ENCODE assay signal across 11 cellular contexts in the genomic region with DNA sequence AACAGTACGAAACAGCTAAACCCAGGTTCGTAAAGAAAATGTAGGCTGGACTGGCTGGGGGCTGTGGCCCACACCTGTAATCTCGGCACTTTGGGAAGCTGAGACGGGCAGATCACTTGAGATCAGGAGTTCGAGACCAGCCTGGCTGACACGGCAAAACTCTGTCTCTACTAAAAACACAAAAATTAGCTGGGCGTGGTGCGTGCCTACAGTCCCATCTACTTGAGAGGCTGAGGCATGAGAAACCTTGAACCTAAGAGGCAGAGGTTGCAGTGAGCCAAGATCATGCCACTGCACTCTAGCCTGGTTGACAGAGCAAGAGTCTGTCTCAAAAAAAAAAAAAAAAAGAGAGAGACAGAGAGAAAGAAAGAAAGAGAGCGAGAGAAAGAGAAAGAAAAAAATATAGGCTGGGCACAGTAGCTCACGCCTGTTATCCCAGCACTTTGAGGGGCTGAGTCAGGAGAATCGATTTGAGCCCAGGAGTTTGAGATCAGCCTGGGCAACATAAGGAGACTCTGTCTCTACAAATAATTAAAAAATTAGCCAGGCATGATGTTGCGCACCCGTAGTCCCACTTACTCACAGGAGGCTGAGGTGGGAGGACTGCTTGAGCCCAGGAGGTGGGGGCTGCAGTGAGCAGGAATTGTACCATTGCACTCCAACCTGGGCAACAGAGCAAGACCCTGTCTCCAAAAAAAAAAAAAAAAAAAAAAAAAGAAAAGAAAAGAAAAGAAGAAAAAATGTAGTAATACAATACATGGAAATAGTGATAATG. TPM values are rescaled to one million over a fixed set of nuclear protein-coding genes. Genes with fewer than 3 reads are reported as not detected.
DNase-seq lines count a peak whose midpoint lies in the region; ATAC-seq, FAIRE-seq and TF ChIP-seq lines count a peak whose summit lies in the region.
"Had no signal": no experiment of that assay in that cellular context is flagged by ENCODE, and none has a peak within 500 bp of the region (broad histone marks: within the 10 kb centered on the region; RNA-seq: fewer than 3 reads in every experiment).

No MANE protein-coding gene starts in this region.

- intact Hi-C loops in GM12878 (cut with micrococcal nuclease; ENCODE audit: unreplicated experiment): no loop called here

- DNase-seq in activated CD4-positive, alpha-beta T cell treated with anti-CD3 and anti-CD28 coated beads, Interleukin-2, amount 10 ng/mL, durations not matched to agents 7 days and 5 days: no peak
- DNase-seq in activated CD4-positive, alpha-beta T cell treated with anti-CD3 and anti-CD28 coated beads for 1 hour: no peak
- DNase-seq in GM12878 (ENCODE audit: low read depth, low spot score): no peak
- no peak for DNase-seq in OCI-M2 (lab: John Stamatoyannopoulos, UW; ENCODE audit: unreplicated experiment)
- DNase-seq in NCI-H1105 (lab: John Stamatoyannopoulos, UW): no peak
- no peak for DNase-seq in COLO668 (lab: John Stamatoyannopoulos, UW; ENCODE audit: unreplicated experiment)
- DNase-seq: NCI-H1930, occipital lobe had no signal

- peaks cover 91% of the 10 kb centered on the region for H3K79me2 ChIP-seq in GM12878 (ENCODE audit: control insufficient read depth, insufficient read depth, low read length)

- H4K20me1 ChIP-seq in GM12878 (ENCODE audit: control insufficient read depth, insufficient read depth): peaks cover 12% of the 10 kb centered on the region

- TF ChIP-seq EP300 in GM12878 (IDR thresholded peaks at IDR 0.05; ENCODE audit: borderline replicate concordance in 1 of 2, control insufficient read depth in 1 of 2, low read depth in 2 of 2, low read length in 2 of 2): no peak

- H3K36me3 ChIP-seq in GM12878 (ENCODE audit: control insufficient read depth in 2 of 2, insufficient read depth in 2 of 2, low read length in 1 of 2) (peaks cover 9 to 18% of the 10 kb centered on the region in 2 experiments; a peak in 3 of 4 replicates), mucosa of rectum (ENCODE audit: control insufficient read depth in 2 of 2, insufficient read depth in 2 of 2, low read length in 2 of 2) (peaks cover 0 to 11% of the 10 kb centered on the region in 2 donors), thymus (ENCODE audit: control insufficient read depth, insufficient read depth) (peaks cover 12% of the 10 kb centered on the region)

- H3K27me3 Mint-ChIP-seq in activated CD4-positive, alpha-beta T cell treated with anti-CD3 and anti-CD28 coated beads, Interleukin-2, amount 10 ng/mL, durations not matched to agents 7 days and 5 days: no peaks in the 10 kb centered on the region

- peak overlapping the region; percentile 61 for H3K27ac Mint-ChIP-seq in activated CD4-positive, alpha-beta T cell treated with anti-CD3 and anti-CD28 coated beads, Interleukin-2, amount 10 ng/mL, durations not matched to agents 7 days and 5 days

- in situ Hi-C loops in GM12878 (cut with MboI): no loop called here

- TF ChIP-seq POLR2A in GM12878 (IDR thresholded peaks at IDR 0.05; ENCODE audit: low read depth, low read length): no peak

- RAD21 ChIA-PET in GM12878 (lab: Charles Lee; ENCODE audit: unreplicated experiment): interaction anchor here (1.2 kb wide), 1 partner anchor 27 kb away, joined by 4 read pairs; no protein-coding TSS in a partner anchor

- ATAC-seq in GM12878: no peak

- H3K9me3 ChIP-seq in GM12878 (replicated peaks; ENCODE audit: control insufficient read depth, insufficient read depth, low read length): no peaks in the 10 kb centered on the region
- no peaks in the 10 kb centered on the region for H3K9me3 ChIP-seq in mucosa of rectum (ENCODE audit: control insufficient read depth in 2 of 2, low read length in 2 of 2)
- H3K9me3 ChIP-seq in thymus (ENCODE audit: control insufficient read depth): no peaks in the 10 kb centered on the region

- FAIRE-seq in GM12878 (lab: Jason Lieb, UNC): no peak
- FAIRE-seq: GM12891 had no signal

- H3K4me1 ChIP-seq in GM12878 (ENCODE audit: control insufficient read depth, insufficient read depth, low read length) (peaks cover 49% of the 10 kb centered on the region), mucosa of rectum (ENCODE audit: control insufficient read depth in 2 of 2, insufficient read depth in 2 of 2, low read length in 2 of 2) (peaks cover 44 to 59% of the 10 kb centered on the region in 2 donors), thymus (ENCODE audit: control insufficient read depth, insufficient read depth, low read length) (peaks cover 29% of the 10 kb centered on the region)

- H3K9ac ChIP-seq in GM12878 (ENCODE audit: control insufficient read depth, insufficient read depth, low read length) (no peak overlapping the region; the same call in 1 of the 2 replicates), mucosa of rectum (ENCODE audit: low read depth in 1 of 2, low read length in 2 of 2) (peak overlapping the region in 1 of 2 donors; percentile 30)

- SMC1A ChIA-PET in GM12878 (lab: Charles Lee; ENCODE audit: uncharacterized antibody, unreplicated experiment): interaction anchor here (1.4 to 1.9 kb wide), 2 partner anchors 20 to 27 kb away, joined by 3 to 9 read pairs; no protein-coding TSS in a partner anchor

- TF ChIP-seq RAD21 in GM12878 (IDR thresholded peaks at IDR 0.05; ENCODE audit: insufficient read depth, low read depth, low read length): no peak

- no peak overlapping the region for H2AFZ ChIP-seq in GM12878 (ENCODE audit: control insufficient read depth, low read depth, low read length)

- H3K4me2 ChIP-seq in GM12878 (ENCODE audit: control insufficient read depth, insufficient read depth): peak overlapping the region; percentile 54; the same call in 1 of the 2 replicates

- H3K4me3 ChIP-seq in GM12878 (no peak overlapping the region), mucosa of rectum (ENCODE audit: low read length in 2 of 2) (peak overlapping the region in 1 of 2 donors; percentile 13), thymus (ENCODE audit: low read length) (no peak overlapping the region)

- 87% methylated on average over 13 of the region's 13 CpGs for WGBS in GM12878 (ENCODE audit: insufficient coverage, insufficient replicate concordance, low lambda C conversion rate, missing lambda C conversion rate)
- 94% methylated on average over 13 of the region's 13 CpGs for WGBS in thymus

- POLR2A ChIA-PET in activated CD4-positive, alpha-beta T cell treated with anti-CD3 and anti-CD28 coated beads, Interleukin-2, amount 10 ng/mL, durations not matched to agents 7 days and 5 days (lab: Charles Lee): no interaction called here
- POLR2A ChIA-PET in GM12878 (lab: Charles Lee): interaction anchor here (1.9 kb wide), 1 partner anchor 32 kb away, joined by 4 read pairs; no protein-coding TSS in a partner anchor

- CTCF ChIA-PET in activated CD4-positive, alpha-beta T cell treated with anti-CD3 and anti-CD28 coated beads, Interleukin-2, amount 10 ng/mL, durations not matched to agents 7 days and 5 days (lab: Charles Lee): no interaction called here
- CTCF ChIA-PET in GM12878 (lab: Yijun Ruan, JAX): interaction anchor here (1.4 to 2.3 kb wide), 2 partner anchors 38 to 59 kb away, joined by 3 to 7 read pairs; no protein-coding TSS in a partner anchor

- H3K36me3 Mint-ChIP-seq in activated CD4-positive, alpha-beta T cell treated with anti-CD3 and anti-CD28 coated beads, Interleukin-2, amount 10 ng/mL, durations not matched to agents 7 days and 5 days (ENCODE audit: low read depth): peaks cover 25% of the 10 kb centered on the region

- no peak overlapping the region for H3K4me3 Mint-ChIP-seq in activated CD4-positive, alpha-beta T cell treated with anti-CD3 and anti-CD28 coated beads, Interleukin-2, amount 10 ng/mL, durations not matched to agents 7 days and 5 days

- no peaks in the 10 kb centered on the region for H3K27me3 ChIP-seq in GM12878 (replicated peaks in 1 of 2; ENCODE audit: control insufficient read depth in 2 of 2, insufficient read depth in 2 of 2, low read length in 1 of 2)
- no peaks in the 10 kb centered on the region for H3K27me3 ChIP-seq in mucosa of rectum (ENCODE audit: control insufficient read depth in 2 of 2, insufficient read depth in 2 of 2, low read length in 2 of 2)
- H3K27me3 ChIP-seq in thymus (ENCODE audit: control insufficient read depth, insufficient read depth): no peaks in the 10 kb centered on the region

- no peak for TF ChIP-seq CTCF in GM12878 (IDR thresholded peaks at IDR 0.05 in 2 of 3, conservative IDR thresholded peaks at IDR 0.05 in 1 of 3; ENCODE audit: control insufficient read depth in 2 of 3, extremely low read depth in 1 of 3, insufficient read depth in 1 of 3, low read depth in 3 of 3, low read length in 3 of 3)

- H3K9me3 Mint-ChIP-seq in activated CD4-positive, alpha-beta T cell treated with anti-CD3 and anti-CD28 coated beads, Interleukin-2, amount 10 ng/mL, durations not matched to agents 7 days and 5 days: no peaks in the 10 kb centered on the region

- no TSS peak for BruUV-seq in GM12878 (replicated peaks; lab: Mats Ljungman, UMichigan)

- H3K27ac ChIP-seq in GM12878 (ENCODE audit: control insufficient read depth, insufficient read depth) (peak overlapping the region; percentile 65; the same call in 1 of the 2 replicates), mucosa of rectum (ENCODE audit: low read depth in 2 of 2, low read length in 2 of 2) (peak overlapping the region; percentile 67 to 78), thymus (ENCODE audit: low read depth) (peak overlapping the region; percentile 33)

- peaks cover 77% of the 10 kb centered on the region for H3K4me1 Mint-ChIP-seq in activated CD4-positive, alpha-beta T cell treated with anti-CD3 and anti-CD28 coated beads, Interleukin-2, amount 10 ng/mL, durations not matched to agents 7 days and 5 days

TF ChIP-seq in GM12878, 131 proteins besides CTCF, POLR2A, EP300 and RAD21 (continues in another document):
- TF ChIP-seq LARP7 (IDR thresholded peaks at IDR 0.05): no peak

RNA-seq across cellular contexts. Expression of a gene that starts 35.7 kb away (rescaled TPM):
- total RNA-seq in activated CD4-positive, alpha-beta T cell treated with anti-CD3 and anti-CD28 coated beads, Interleukin-2, amount 10 ng/mL, durations not matched to agents 7 days and 5 days: 100 to 1,000 TPM; 529 to 567 TPM
- total RNA-seq in GM12878 (2013; cell fraction: nucleolus; rRNA removed): 49.2 and 56.8 TPM in 2 replicates
- total RNA-seq in GM12878 (2014; rRNA removed) (88.3 and 104 TPM in 2 replicates), GM12878 (2014; rRNA removed; fragmentation: Illumina TruSeq; extraction: Trizol) (204 TPM in 2 replicates), GM12878 (2021) (393 and 404 TPM in 2 replicates)
- 244 TPM for polyA plus RNA-seq in GM12878 (2011; ENCODE audit: low read depth)
- polyA plus RNA-seq in GM12878 (2011; rRNA removed) (138 and 184 TPM in 2 replicates), GM12878 (2014; fragmentation: Illumina TruSeq; extraction: Trizol) (409 and 454 TPM in 2 replicates), GM12878 (2014; fragmentation: Nextera tagmentation; extraction: Ambion mirVana) (100 to 1,000 TPM; 121 to 147 TPM), GM12878 (2014; rRNA removed) (198 and 222 TPM in 2 replicates), GM12878 (2016; fragmentation: Nextera tagmentation; extraction: Ambion mirVana) (100 to 1,000 TPM; 324 to 365 TPM), thymus (255 TPM)
- polyA plus RNA-seq in GM12878 (2011; cell fraction: cytosol; rRNA removed): 228 and 231 TPM in 2 replicates
- polyA plus RNA-seq in GM12878 (2011; cell fraction: nucleus; rRNA removed): 101 and 110 TPM in 2 replicates
- 287 and 325 TPM in 2 replicates for polyA plus RNA-seq in GM12878 (2012)
- 105 and 120 TPM in 2 replicates for polyA minus RNA-seq in GM12878 (2011; rRNA and poly(A)+ RNA removed)
- polyA minus RNA-seq in GM12878 (2011; cell fraction: cytosol; rRNA and poly(A)+ RNA removed): 57.6 and 63.5 TPM in 2 replicates
- 19.3 and 32.2 TPM in 2 replicates for polyA minus RNA-seq in GM12878 (2011; cell fraction: nucleus; rRNA and poly(A)+ RNA removed)
